In the genomic region with DNA sequence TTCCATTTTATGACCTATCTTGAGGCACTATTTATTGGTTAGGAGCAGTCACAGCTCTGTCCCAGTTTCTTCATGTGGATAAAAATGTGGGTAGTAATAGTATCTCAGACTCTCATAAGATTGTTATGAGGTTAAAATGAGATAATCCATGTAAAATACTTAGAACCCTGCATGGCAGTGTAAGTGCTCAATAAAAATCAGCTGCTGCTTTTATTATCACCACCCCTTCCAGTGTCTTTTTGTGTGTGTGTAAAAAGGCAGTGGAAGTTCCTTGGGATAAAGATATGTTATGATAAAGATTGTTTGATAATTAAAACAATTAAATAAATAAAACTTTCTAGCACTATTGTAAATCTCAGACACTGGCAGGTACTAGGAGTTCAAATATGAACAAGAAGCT, we compare ENCODE assay signal across 1 cellular context.
TF ChIP-seq lines count a peak whose summit lies in the region.

No MANE protein-coding gene starts in this region.

TF ChIP-seq in WTC11, 78 proteins besides CTCF, POLR2A, EP300 and RAD21 (continued from another document):
- TF ChIP-seq, protein P1, sequence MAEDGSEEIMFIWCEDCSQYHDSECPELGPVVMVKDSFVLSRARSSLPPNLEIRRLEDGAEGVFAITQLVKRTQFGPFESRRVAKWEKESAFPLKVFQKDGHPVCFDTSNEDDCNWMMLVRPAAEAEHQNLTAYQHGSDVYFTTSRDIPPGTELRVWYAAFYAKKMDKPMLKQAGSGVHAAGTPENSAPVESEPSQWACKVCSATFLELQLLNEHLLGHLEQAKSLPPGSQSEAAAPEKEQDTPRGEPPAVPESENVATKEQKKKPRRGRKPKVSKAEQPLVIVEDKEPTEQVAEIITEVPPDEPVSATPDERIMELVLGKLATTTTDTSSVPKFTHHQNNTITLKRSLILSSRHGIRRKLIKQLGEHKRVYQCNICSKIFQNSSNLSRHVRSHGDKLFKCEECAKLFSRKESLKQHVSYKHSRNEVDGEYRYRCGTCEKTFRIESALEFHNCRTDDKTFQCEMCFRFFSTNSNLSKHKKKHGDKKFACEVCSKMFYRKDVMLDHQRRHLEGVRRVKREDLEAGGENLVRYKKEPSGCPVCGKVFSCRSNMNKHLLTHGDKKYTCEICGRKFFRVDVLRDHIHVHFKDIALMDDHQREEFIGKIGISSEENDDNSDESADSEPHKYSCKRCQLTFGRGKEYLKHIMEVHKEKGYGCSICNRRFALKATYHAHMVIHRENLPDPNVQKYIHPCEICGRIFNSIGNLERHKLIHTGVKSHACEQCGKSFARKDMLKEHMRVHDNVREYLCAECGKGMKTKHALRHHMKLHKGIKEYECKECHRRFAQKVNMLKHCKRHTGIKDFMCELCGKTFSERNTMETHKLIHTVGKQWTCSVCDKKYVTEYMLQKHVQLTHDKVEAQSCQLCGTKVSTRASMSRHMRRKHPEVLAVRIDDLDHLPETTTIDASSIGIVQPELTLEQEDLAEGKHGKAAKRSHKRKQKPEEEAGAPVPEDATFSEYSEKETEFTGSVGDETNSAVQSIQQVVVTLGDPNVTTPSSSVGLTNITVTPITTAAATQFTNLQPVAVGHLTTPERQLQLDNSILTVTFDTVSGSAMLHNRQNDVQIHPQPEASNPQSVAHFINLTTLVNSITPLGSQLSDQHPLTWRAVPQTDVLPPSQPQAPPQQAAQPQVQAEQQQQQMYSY (CRISPR knock-in tag; IDR thresholded peaks at IDR 0.05): no peak
- no peak for TF ChIP-seq JUN (CRISPR knock-in tag; IDR thresholded peaks at IDR 0.05)
- TF ChIP-seq, protein P2, sequence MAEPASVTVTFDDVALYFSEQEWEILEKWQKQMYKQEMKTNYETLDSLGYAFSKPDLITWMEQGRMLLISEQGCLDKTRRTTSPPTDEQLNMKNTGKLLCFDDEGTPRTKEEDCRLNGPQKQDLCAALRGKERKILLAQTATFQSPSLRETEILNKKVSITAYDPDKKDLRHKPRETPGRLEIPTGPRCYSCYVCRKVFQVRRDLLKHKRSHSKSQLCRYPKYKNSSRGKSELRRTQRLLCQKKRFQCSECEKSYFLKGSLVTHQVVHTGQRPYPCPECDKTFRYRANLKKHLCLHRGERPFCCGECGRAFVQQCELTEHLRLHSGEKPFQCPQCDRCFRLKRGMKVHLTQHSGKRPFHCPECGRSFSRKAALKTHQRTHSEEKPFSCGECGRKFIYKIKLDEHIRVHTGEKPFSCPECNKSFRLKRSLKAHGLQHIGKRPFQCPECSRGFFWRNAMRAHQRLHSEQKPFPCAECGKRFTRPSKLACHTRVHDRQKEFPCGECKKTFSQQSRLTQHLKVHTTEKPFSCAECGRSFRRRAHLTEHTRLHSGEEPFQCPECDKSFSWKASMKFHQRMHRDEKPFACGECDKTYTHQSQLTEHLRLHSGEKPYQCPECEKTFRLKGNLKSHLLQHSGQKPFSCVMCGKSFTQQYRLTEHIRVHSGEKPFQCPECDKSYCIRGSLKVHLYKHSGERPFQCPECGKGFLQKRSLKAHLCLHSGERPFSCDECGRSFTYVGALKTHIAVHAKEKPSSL (CRISPR knock-in tag; conservative IDR thresholded peaks at IDR 0.05): no peak
- TF ChIP-seq ZNF416 (CRISPR knock-in tag; IDR thresholded peaks at IDR 0.05): no peak
- TF ChIP-seq FOXP1 (CRISPR knock-in tag; IDR thresholded peaks at IDR 0.05; ENCODE audit: borderline replicate concordance): no peak
- TF ChIP-seq, protein P3, sequence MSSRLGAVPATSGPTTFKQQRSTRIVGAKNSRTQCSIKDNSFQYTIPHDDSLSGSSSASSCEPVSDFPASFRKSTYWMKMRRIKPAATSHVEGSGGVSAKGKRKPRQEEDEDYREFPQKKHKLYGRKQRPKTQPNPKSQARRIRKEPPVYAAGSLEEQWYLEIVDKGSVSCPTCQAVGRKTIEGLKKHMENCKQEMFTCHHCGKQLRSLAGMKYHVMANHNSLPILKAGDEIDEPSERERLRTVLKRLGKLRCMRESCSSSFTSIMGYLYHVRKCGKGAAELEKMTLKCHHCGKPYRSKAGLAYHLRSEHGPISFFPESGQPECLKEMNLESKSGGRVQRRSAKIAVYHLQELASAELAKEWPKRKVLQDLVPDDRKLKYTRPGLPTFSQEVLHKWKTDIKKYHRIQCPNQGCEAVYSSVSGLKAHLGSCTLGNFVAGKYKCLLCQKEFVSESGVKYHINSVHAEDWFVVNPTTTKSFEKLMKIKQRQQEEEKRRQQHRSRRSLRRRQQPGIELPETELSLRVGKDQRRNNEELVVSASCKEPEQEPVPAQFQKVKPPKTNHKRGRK (CRISPR knock-in tag; IDR thresholded peaks at IDR 0.05; ENCODE audit: borderline replicate concordance): no peak
- no peak for TF ChIP-seq NR1H2 (CRISPR knock-in tag; IDR thresholded peaks at IDR 0.05)
- TF ChIP-seq, protein P4, sequence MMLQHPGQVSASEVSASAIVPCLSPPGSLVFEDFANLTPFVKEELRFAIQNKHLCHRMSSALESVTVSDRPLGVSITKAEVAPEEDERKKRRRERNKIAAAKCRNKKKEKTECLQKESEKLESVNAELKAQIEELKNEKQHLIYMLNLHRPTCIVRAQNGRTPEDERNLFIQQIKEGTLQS (CRISPR knock-in tag; conservative IDR thresholded peaks at IDR 0.05): no peak
- TF ChIP-seq SMAD3 (CRISPR knock-in tag; IDR thresholded peaks at IDR 0.05; ENCODE audit: borderline replicate concordance): no peak
- no peak for TF ChIP-seq NR2C2 (CRISPR knock-in tag; IDR thresholded peaks at IDR 0.05)
- TF ChIP-seq JAZF1 (CRISPR knock-in tag; IDR thresholded peaks at IDR 0.05): no peak
- no peak for TF ChIP-seq GRHL2 (CRISPR knock-in tag; IDR thresholded peaks at IDR 0.05; ENCODE audit: insufficient replicate concordance, severe bottlenecking)
TF ChIP-seq in WTC11: peak in this region for 0.
